1 cellular context compared by ENCODE assay signal in genomic region chr1:43419627-43420425, GRCh38.
TF ChIP-seq lines count a peak whose summit lies in the region.

No MANE protein-coding gene starts in this region.

TF ChIP-seq in K562, 482 proteins besides CTCF, POLR2A, EP300 and RAD21:
- TF ChIP-seq ZNF24 (IDR thresholded peaks at IDR 0.05) (0 out of 2 replicates have a peak, but pooled peaks have one; percentile 52), PTRF (tag; IDR thresholded peaks at IDR 0.05) (no peak), ZNF740 (CRISPR knock-in tag; IDR thresholded peaks at IDR 0.05) (no peak), ZNF740 (tag; IDR thresholded peaks at IDR 0.05) (no peak), BACH1 (tag; IDR thresholded peaks at IDR 0.05) (no peak), NUFIP1 (IDR thresholded peaks at IDR 0.05; ENCODE audit: partially characterized antibody) (no peak), NFIC (IDR thresholded peaks at IDR 0.05) (peak; percentile 69)
